ENCODE assay signal across 9 cellular contexts in genomic region chr1:151693057-151693651, GRCh38. TPM values are rescaled to one million over a fixed set of nuclear protein-coding genes. Genes with fewer than 3 reads are reported as not detected.
A peak's percentile ranks its signal among the peaks of the same experiment; 100 is the strongest.
DNase-seq lines count a peak whose midpoint lies in the region; ATAC-seq and TF ChIP-seq lines count a peak whose summit lies in the region.
"Had no signal": no experiment of that assay in that cellular context is flagged by ENCODE, and none has a peak within 500 bp of the region (broad histone marks: within the 10 kb centered on the region; RNA-seq: fewer than 3 reads in every experiment).

No MANE protein-coding gene starts in this region.

- no peak overlapping the region for H3K4me3 ChIP-seq in gastroesophageal sphincter

- H3K27ac Mint-ChIP-seq in type B pancreatic cell = no peak overlapping the region
- H3K27ac Mint-ChIP-seq in stimulated activated memory B cell treated with anti-CD40 and anti-IgM and Interleukin-4, amounts not matched to agents 10 μg/mL and 1 μg/mL and 100 μg/mL, for 72 hours = no peak overlapping the region

- in situ Hi-C loops in Caki2 (cut with HindIII; ENCODE audit: low pct_unique_long_range_greater_than_20kb, low sequenced_read_pairs) = no loop called here
- in situ Hi-C loops in KBM-7 (cut with MboI; ENCODE audit: low pct_unique_long_range_greater_than_20kb, low sequenced_read_pairs) = no loop called here

- H3K27me3 Mint-ChIP-seq in type B pancreatic cell = no peaks in the 10 kb centered on the region
- H3K27me3 Mint-ChIP-seq in stimulated activated memory B cell treated with anti-CD40 and anti-IgM and Interleukin-4, amounts not matched to agents 10 μg/mL and 1 μg/mL and 100 μg/mL, for 72 hours = no peaks in the 10 kb centered on the region

- H3K27ac ChIP-seq in gastroesophageal sphincter = no peak overlapping the region

- H3K9me3 Mint-ChIP-seq in type B pancreatic cell = no peaks in the 10 kb centered on the region
- H3K9me3 Mint-ChIP-seq in stimulated activated memory B cell treated with anti-CD40 and anti-IgM and Interleukin-4, amounts not matched to agents 10 μg/mL and 1 μg/mL and 100 μg/mL, for 72 hours = no peaks in the 10 kb centered on the region

- no peaks in the 10 kb centered on the region for H3K4me1 ChIP-seq in gastroesophageal sphincter

- no peaks in the 10 kb centered on the region for H3K9me3 ChIP-seq in gastroesophageal sphincter

- 58 to 79% methylated on average over 3 to 4 of the region's 4 CpGs for WGBS in gastroesophageal sphincter (ENCODE audit: low coverage in 1 of 2), 2 donors

- DNase-seq in Caki2 (ENCODE audit: low read depth) (peak; percentile 33), KBM-7 (peak; percentile 51), SK-N-DZ (ENCODE audit: low spot score) (peak; percentile 63), type B pancreatic cell (ENCODE audit: extremely low spot score, unreplicated experiment) (no peak)

- no peak for TF ChIP-seq POLR2A in gastroesophageal sphincter (IDR thresholded peaks at IDR 0.05)

- ATAC-seq in gastroesophageal sphincter (no peak), HG02840 (IDR thresholded peaks at IDR 0.05; ENCODE audit: low FRiP score, unreplicated experiment) (no peak), GM19463 (IDR thresholded peaks at IDR 0.05; ENCODE audit: unreplicated experiment) (no peak)
- ATAC-seq in stimulated activated memory B cell treated with anti-CD40 and anti-IgM and Interleukin-4, amounts not matched to agents 10 μg/mL and 1 μg/mL and 100 μg/mL, for 72 hours = no peak

- no peak for TF ChIP-seq EP300 in gastroesophageal sphincter (IDR thresholded peaks at IDR 0.05)

- peaks cover 0 to 64% of the 10 kb centered on the region in 2 donors for H3K36me3 ChIP-seq in gastroesophageal sphincter

- no peaks in the 10 kb centered on the region for H3K36me3 Mint-ChIP-seq in type B pancreatic cell
- peaks cover 63% of the 10 kb centered on the region for H3K36me3 Mint-ChIP-seq in stimulated activated memory B cell treated with anti-CD40 and anti-IgM and Interleukin-4, amounts not matched to agents 10 μg/mL and 1 μg/mL and 100 μg/mL, for 72 hours

- peak in 3 of 4 experiments; percentile 41 to 55 (median 45) for TF ChIP-seq CTCF in gastroesophageal sphincter (IDR thresholded peaks at IDR 0.05)
- peak; percentile 78 for TF ChIP-seq CTCF in type B pancreatic cell (conservative IDR thresholded peaks at IDR 0.05)

- H3K4me1 Mint-ChIP-seq in type B pancreatic cell (ENCODE audit: unreplicated experiment) = no peaks in the 10 kb centered on the region
- peaks cover 7% of the 10 kb centered on the region for H3K4me1 Mint-ChIP-seq in stimulated activated memory B cell treated with anti-CD40 and anti-IgM and Interleukin-4, amounts not matched to agents 10 μg/mL and 1 μg/mL and 100 μg/mL, for 72 hours

- H3K27me3 ChIP-seq in gastroesophageal sphincter = no peaks in the 10 kb centered on the region

- no peak overlapping the region for H3K4me3 Mint-ChIP-seq in type B pancreatic cell
- H3K4me3 Mint-ChIP-seq in stimulated activated memory B cell treated with anti-CD40 and anti-IgM and Interleukin-4, amounts not matched to agents 10 μg/mL and 1 μg/mL and 100 μg/mL, for 72 hours = no peak overlapping the region

RNA-seq across cellular contexts. Expression of gene CELF3, which starts 23.4 kb away (rescaled TPM):
- not detected in 2 replicates for total RNA-seq in Caki2 (2014; rRNA removed; shearing (Covaris generic); ENCODE audit: low replicate concordance)
- polyA plus RNA-seq in SK-N-DZ (2014; cell fraction: cytosol; rRNA removed) = 69.6 and 83.1 TPM in 2 replicates
- polyA plus RNA-seq in SK-N-DZ (2014; cell fraction: nucleus; rRNA removed) = 165 and 217 TPM in 2 replicates
- total RNA-seq in gastroesophageal sphincter = under 1 TPM in 3 of 4 donors, not detected in 1; 0.22 to 0.93 (median 0.40) TPM
- 17.9 and 19.0 TPM in 2 replicates for total RNA-seq in type B pancreatic cell (ENCODE audit: low replicate concordance)
- total RNA-seq: subcutaneous adipose tissue had no signal

RNA-seq across cellular contexts. Expression of gene RIIAD1, which starts 28.2 kb away (rescaled TPM):
- total RNA-seq in Caki2 (2014; rRNA removed; shearing (Covaris generic); ENCODE audit: low replicate concordance) = not detected in 2 replicates
- 7.4 and 11.3 TPM in 2 replicates for polyA plus RNA-seq in SK-N-DZ (2014; cell fraction: cytosol; rRNA removed)
- polyA plus RNA-seq in SK-N-DZ (2014; cell fraction: nucleus; rRNA removed) = 6.5 and 9.5 TPM in 2 replicates
- total RNA-seq in gastroesophageal sphincter (1 to 10 TPM in 1 of 4 donors, not detected in 3; 1.4 TPM), type B pancreatic cell (ENCODE audit: low replicate concordance) (3.1 and 3.6 TPM in 2 replicates)
- total RNA-seq: subcutaneous adipose tissue had no signal
